ENCODE assay signal across 11 cellular contexts in genomic region chr3:150184426-150185071, GRCh38.
DNase-seq lines count a peak whose midpoint lies in the region; ATAC-seq, FAIRE-seq and TF ChIP-seq lines count a peak whose summit lies in the region.
"Had no signal": no experiment of that assay in that cellular context is flagged by ENCODE, and none has a peak within 500 bp of the region (broad histone marks: within the 10 kb centered on the region; RNA-seq: fewer than 3 reads in every experiment).

No MANE protein-coding gene starts in this region.

- H3K27me3 Mint-ChIP-seq in activated naive CD8-positive, alpha-beta T cell treated with anti-CD3 and anti-CD28 coated beads, Interleukin-2, amount 50 U/mL, for 24 hours: peaks cover 4% of the 10 kb centered on the region

- in situ Hi-C loops in IMR-90 (cut with MboI; ENCODE audit: low sequenced_read_pairs): loop anchor here (5.0 kb wide), 1 partner anchor 217 kb away; no protein-coding TSS in a partner anchor

- H2AK5ac ChIP-seq in IMR-90 (ENCODE audit: low read depth, low read length): no peak overlapping the region

- FAIRE-seq in pancreas (lab: Jason Lieb, UNC): no peak

- H3K4me1 ChIP-seq in IMR-90 (ENCODE audit: control insufficient read depth, insufficient read depth, low read length) (peaks cover 2% of the 10 kb centered on the region; the same call in 1 of the 2 replicates), endocrine pancreas (ENCODE audit: control insufficient read depth, insufficient read depth, low read length) (peaks cover 8% of the 10 kb centered on the region), pancreas (peaks cover 0 to 12% (median 4%) of the 10 kb centered on the region in 3 donors)

- H3K27ac ChIP-seq in IMR-90 (ENCODE audit: insufficient read depth, low read length) (peak overlapping the region; percentile 36; the same call in 1 of the 2 replicates), pancreas (no peak overlapping the region)
- H3K27ac ChIP-seq: HL-60 had no signal

- peak overlapping the region; percentile 12 for H2BK5ac ChIP-seq in IMR-90 (ENCODE audit: low read depth, low read length, poor library complexity, severe bottlenecking)

- H3K4me2 ChIP-seq in IMR-90 (ENCODE audit: low read depth, low read length): peak overlapping the region; percentile 80

- ATAC-seq in GM18517 (IDR thresholded peaks at IDR 0.05; ENCODE audit: unreplicated experiment) (peak; percentile 13), IMR-90 (ENCODE audit: low read depth) (peak; percentile 47), pancreas (peak in 3 of 4 donors; percentile 15 to 31 (median 26))
- ATAC-seq in activated naive CD8-positive, alpha-beta T cell treated with anti-CD3 and anti-CD28 coated beads, Interleukin-2, amount 50 U/mL, for 24 hours: no peak

- no peaks in the 10 kb centered on the region for H3K9me1 ChIP-seq in IMR-90 (ENCODE audit: insufficient read depth, low read length)

- DNase-seq in IMR-90: peak; percentile 11
- no peak for DNase-seq in pancreas
- DNase-seq in anterior cingulate cortex (lab: John Stamatoyannopoulos, UW): no peak
- DNase-seq in DMS79 (lab: John Stamatoyannopoulos, UW): no peak
- DNase-seq in activated naive CD4-positive, alpha-beta T cell (lab: John Stamatoyannopoulos, UW): no peak
- DNase-seq in activated naive CD8-positive, alpha-beta T cell treated with anti-CD3 and anti-CD28 coated beads, Interleukin-2, amount 50 U/mL, for 24 hours: no peak

- H2BK120ac ChIP-seq in IMR-90 (ENCODE audit: low read depth, low read length): peak overlapping the region; percentile 95

- no peak overlapping the region for H3K4me3 Mint-ChIP-seq in activated naive CD8-positive, alpha-beta T cell treated with anti-CD3 and anti-CD28 coated beads, Interleukin-2, amount 50 U/mL, for 24 hours
- H3K4me3 Mint-ChIP-seq: activated naive CD4-positive, alpha-beta T cell treated with anti-CD3 and anti-CD28 coated beads, Interleukin-2, amount 50 U/mL, for 24 hours had no signal

- H2BK15ac ChIP-seq in IMR-90 (ENCODE audit: low read depth, low read length): peak overlapping the region; percentile 88; the same call in 1 of the 3 replicates

- peak overlapping the region; percentile 80 for H3K4ac ChIP-seq in IMR-90 (ENCODE audit: low read depth, low read length)

- H3K27me3 ChIP-seq in IMR-90 (ENCODE audit: control insufficient read depth, insufficient read depth, low read length): no peaks in the 10 kb centered on the region
- no peaks in the 10 kb centered on the region for H3K27me3 ChIP-seq in endocrine pancreas (ENCODE audit: control insufficient read depth, insufficient read depth, low read length)
- H3K27me3 ChIP-seq in pancreas: no peaks in the 10 kb centered on the region

- no peak overlapping the region for H3K27ac Mint-ChIP-seq in activated naive CD8-positive, alpha-beta T cell treated with anti-CD3 and anti-CD28 coated beads, Interleukin-2, amount 50 U/mL, for 24 hours
- H3K27ac Mint-ChIP-seq: activated naive CD4-positive, alpha-beta T cell treated with anti-CD3 and anti-CD28 coated beads, Interleukin-2, amount 50 U/mL, for 24 hours had no signal

- POLR2A ChIA-PET in IMR-90 (lab: Charles Lee; ENCODE audit: unreplicated experiment): interaction anchor here (0.6 to 1.0 kb wide), 5 partner anchors 39 to 1882 kb away, joined by 3 to 17 read pairs (median 4); partner anchors contain the start of gene PFN2

- CTCF ChIA-PET in IMR-90 (lab: Yijun Ruan, JAX): interaction anchor here (0.6 to 2.0 kb wide), 13 partner anchors 9 to 305 kb away, joined by 3 to 16 read pairs (median 4); no protein-coding TSS in a partner anchor

- H2BK20ac ChIP-seq in IMR-90 (ENCODE audit: low read depth, low read length): peak overlapping the region; percentile 53; the same call in 1 of the 2 replicates

- dilution Hi-C loops in IMR-90 (cut with HindIII; ENCODE audit: low sequenced_read_pairs, unreplicated experiment): no loop called here

- no TSS peak for BruUV-seq in IMR-90 (replicated peaks; lab: Mats Ljungman, UMichigan)

- no peak for TF ChIP-seq CTCF in IMR-90 (conservative IDR thresholded peaks at IDR 0.05; ENCODE audit: low read depth, low read length)
- no peak for TF ChIP-seq CTCF in pancreas (IDR thresholded peaks at IDR 0.05)

- H2AK9ac ChIP-seq in IMR-90 (replicated peaks; ENCODE audit: low read depth, low read length, poor library complexity): peak overlapping the region; percentile 71

- peaks cover 0 to 5% of the 10 kb centered on the region in 2 experiments; a peak in 1 of 4 replicates for H3K79me1 ChIP-seq in IMR-90 (ENCODE audit: low read depth in 1 of 2, low read length in 2 of 2)

- H3K9ac ChIP-seq in IMR-90 (ENCODE audit: low read depth, low read length) (peak overlapping the region; percentile 34; the same call in 1 of the 2 replicates), endocrine pancreas (ENCODE audit: control insufficient read depth, insufficient read depth, low read length) (no peak overlapping the region)

- H4K91ac ChIP-seq in IMR-90 (ENCODE audit: insufficient read depth, low read depth, low read length): peak overlapping the region; percentile 28; the same call in 1 of the 2 replicates

- H3K9me3 ChIP-seq in IMR-90 (ENCODE audit: control insufficient read depth, insufficient read depth, low read length) (no peaks in the 10 kb centered on the region), endocrine pancreas (ENCODE audit: control insufficient read depth, low read length) (no peaks in the 10 kb centered on the region), pancreas (no peaks in the 10 kb centered on the region)

- 0% methylated on average over 2 of the region's 8 CpGs; no CpG with 5 or more reads in 1 of the 2 experiments for WGBS in IMR-90 (ENCODE audit: extremely low coverage in 2 of 2, insufficient read length in 1 of 2), 2 experiments
- WGBS in pancreas, 2 donors: 5 to 7% methylated on average over 8 of the region's 8 CpGs

- intact Hi-C loops in IMR-90 (cut with micrococcal nuclease): loop anchor here (1.0 to 5.0 kb wide), 4 partner anchors 36 to 248 kb away; no protein-coding TSS in a partner anchor
- intact Hi-C loops in pancreas (cut with DNase I): loop anchor here (10.0 kb wide), 1 partner anchor 220 kb away; no protein-coding TSS in a partner anchor

- TF ChIP-seq RAD21 in IMR-90 (IDR thresholded peaks at IDR 0.05; ENCODE audit: low read length): no peak

- H3K18ac ChIP-seq in IMR-90 (ENCODE audit: low read depth, low read length): no peak overlapping the region

- no peaks in the 10 kb centered on the region for H4K20me1 ChIP-seq in IMR-90 (ENCODE audit: insufficient read depth, low read length)

- H3K4me3 ChIP-seq in IMR-90 (ENCODE audit: insufficient read depth, low read depth, low read length): peak overlapping the region; percentile 26; the same call in 1 of the 2 replicates
- H3K4me3 ChIP-seq in endocrine pancreas (ENCODE audit: control insufficient read depth, insufficient read depth, low read length): peak overlapping the region; percentile 71
- H3K4me3 ChIP-seq in pancreas: peak overlapping the region in 1 of 4 donors; percentile 29
- H3K4me3 ChIP-seq: lung had no signal

- H3K4me1 Mint-ChIP-seq in activated naive CD8-positive, alpha-beta T cell treated with anti-CD3 and anti-CD28 coated beads, Interleukin-2, amount 50 U/mL, for 24 hours: no peaks in the 10 kb centered on the region
- H3K4me1 Mint-ChIP-seq: activated naive CD4-positive, alpha-beta T cell treated with anti-CD3 and anti-CD28 coated beads, Interleukin-2, amount 50 U/mL, for 24 hours had no signal

- H3K36me3 ChIP-seq in IMR-90 (ENCODE audit: control insufficient read depth, insufficient read depth, low read length): no peaks in the 10 kb centered on the region
- H3K36me3 ChIP-seq in endocrine pancreas (ENCODE audit: control insufficient read depth, insufficient read depth, low read length): no peaks in the 10 kb centered on the region
- H3K36me3 ChIP-seq in pancreas: no peaks in the 10 kb centered on the region

- H4K8ac ChIP-seq in IMR-90 (ENCODE audit: low read depth in 2 of 2, low read length in 2 of 2): peak overlapping the region in 1 of 2 experiments; percentile 76; a peak in 1 of 4 replicates

- H4K5ac ChIP-seq in IMR-90 (ENCODE audit: low read depth, low read length): no peak overlapping the region

- H2AFZ ChIP-seq in IMR-90 (replicated peaks; ENCODE audit: low read length, poor library complexity): peak overlapping the region; percentile 96

- peak overlapping the region; percentile 54 for H3K23ac ChIP-seq in IMR-90 (ENCODE audit: low read depth, low read length)

- peak overlapping the region; percentile 90; the same call in 1 of the 2 replicates for H3K14ac ChIP-seq in IMR-90 (replicated peaks; ENCODE audit: low read depth, low read length)

- no peak for TF ChIP-seq POLR2A in IMR-90 (IDR thresholded peaks at IDR 0.05; ENCODE audit: low read depth, low read length)

- peak overlapping the region; percentile 36; the same call in 1 of the 2 replicates for H3K56ac ChIP-seq in IMR-90 (ENCODE audit: extremely low read depth, insufficient read depth, low read length)

- no peaks in the 10 kb centered on the region for H3K36me3 Mint-ChIP-seq in activated naive CD8-positive, alpha-beta T cell treated with anti-CD3 and anti-CD28 coated beads, Interleukin-2, amount 50 U/mL, for 24 hours (ENCODE audit: low read depth)
- H3K36me3 Mint-ChIP-seq: activated naive CD4-positive, alpha-beta T cell treated with anti-CD3 and anti-CD28 coated beads, Interleukin-2, amount 50 U/mL, for 24 hours had no signal

- peaks cover 3% of the 10 kb centered on the region for H3K9me3 Mint-ChIP-seq in activated naive CD8-positive, alpha-beta T cell treated with anti-CD3 and anti-CD28 coated beads, Interleukin-2, amount 50 U/mL, for 24 hours
- H3K9me3 Mint-ChIP-seq: activated naive CD4-positive, alpha-beta T cell treated with anti-CD3 and anti-CD28 coated beads, Interleukin-2, amount 50 U/mL, for 24 hours had no signal

TF ChIP-seq in IMR-90, 13 proteins besides CTCF, POLR2A, EP300 and RAD21:
- no peak for TF ChIP-seq NFE2L2 (IDR thresholded peaks at IDR 0.05; ENCODE audit: low read depth, low read length)
- no peak for TF ChIP-seq MAZ (IDR thresholded peaks at IDR 0.05; ENCODE audit: borderline replicate concordance, low read depth, low read length)
- no peak for TF ChIP-seq RCOR1 (IDR thresholded peaks at IDR 0.05; ENCODE audit: insufficient replicate concordance, low read length)
- no peak for TF ChIP-seq CEBPB (IDR thresholded peaks at IDR 0.05; ENCODE audit: low read depth, low read length)
- TF ChIP-seq BHLHE40 (IDR thresholded peaks at IDR 0.05; ENCODE audit: low read depth, low read length): no peak
- TF ChIP-seq FOS (IDR thresholded peaks at IDR 0.05; ENCODE audit: low read depth, low read length): no peak
- TF ChIP-seq MXI1 (IDR thresholded peaks at IDR 0.05; ENCODE audit: borderline replicate concordance, low read depth, low read length): no peak
- TF ChIP-seq RFX5 (IDR thresholded peaks at IDR 0.05; ENCODE audit: low read depth, low read length): no peak
